ENCODE assay signal across 9 cellular contexts in the genomic region with DNA sequence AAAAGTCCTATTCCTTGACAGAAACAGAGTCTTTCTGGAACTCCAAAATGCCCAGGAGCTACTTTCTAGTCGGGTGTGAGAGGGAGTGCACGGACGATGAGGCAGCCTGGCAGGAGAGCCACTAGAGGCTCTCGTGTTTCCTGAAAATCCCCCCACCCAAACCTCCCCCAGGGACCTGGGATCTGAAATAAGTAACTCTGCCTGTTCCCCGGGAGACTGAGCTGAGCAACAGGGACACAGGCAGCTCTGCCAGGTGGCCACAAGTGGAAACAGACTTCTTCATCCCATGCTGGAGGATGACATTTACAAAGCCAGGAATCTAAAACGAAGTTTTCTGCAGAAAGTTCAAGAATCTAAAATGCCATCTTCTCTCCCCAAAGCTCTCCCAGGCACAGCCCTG.
A peak's percentile ranks its signal among the peaks of the same experiment; 100 is the strongest.
DNase-seq lines count a peak whose midpoint lies in the region; ATAC-seq and TF ChIP-seq lines count a peak whose summit lies in the region.
"Had no signal": no experiment of that assay in that cellular context is flagged by ENCODE, and none has a peak within 500 bp of the region (broad histone marks: within the 10 kb centered on the region; RNA-seq: fewer than 3 reads in every experiment).

No MANE protein-coding gene starts in this region.

- peak overlapping the region; percentile 55 to 59 for H3K9ac ChIP-seq in stomach smooth muscle (ENCODE audit: low read length in 2 of 2)

- H3K4me3 Mint-ChIP-seq in T-helper 2 cell treated with Interferon-gamma antibody and Interleukin-4, amounts not matched to agents 5 μg/mL and 100 μg/mL, for 36 hours: peak overlapping the region; percentile 67
- H3K4me3 Mint-ChIP-seq in activated B cell treated with CpG ODN at 0.5 μM for 24 hours: peak overlapping the region; percentile 56

- H3K27ac ChIP-seq in left ventricle myocardium inferior (replicated peaks): no peak overlapping the region
- H3K27ac ChIP-seq in stomach smooth muscle (ENCODE audit: low read length): no peak overlapping the region

- H3K4me3 ChIP-seq in left ventricle myocardium inferior (no peak overlapping the region), stomach smooth muscle (ENCODE audit: low read length in 2 of 2) (peak overlapping the region in 1 of 2 donors; percentile 15)

- TF ChIP-seq CTCF in activated B cell treated with CpG ODN at 0.5 μM for 24 hours (IDR thresholded peaks at IDR 0.05): no peak
- TF ChIP-seq CTCF in left ventricle myocardium inferior (IDR thresholded peaks at IDR 0.05; ENCODE audit: borderline replicate concordance): no peak

- H3K9me3 ChIP-seq in left ventricle myocardium inferior (replicated peaks): no peaks in the 10 kb centered on the region
- H3K9me3 ChIP-seq in stomach smooth muscle (ENCODE audit: control insufficient read depth in 2 of 2, low read length in 2 of 2): no peaks in the 10 kb centered on the region

- H3K9me3 Mint-ChIP-seq in T-helper 2 cell treated with Interferon-gamma antibody and Interleukin-4, amounts not matched to agents 5 μg/mL and 100 μg/mL, for 36 hours: no peaks in the 10 kb centered on the region
- H3K9me3 Mint-ChIP-seq in activated B cell treated with CpG ODN at 0.5 μM for 24 hours: no peaks in the 10 kb centered on the region

- no peaks in the 10 kb centered on the region for H3K27me3 Mint-ChIP-seq in T-helper 2 cell treated with Interferon-gamma antibody and Interleukin-4, amounts not matched to agents 5 μg/mL and 100 μg/mL, for 36 hours (ENCODE audit: low read depth)
- H3K27me3 Mint-ChIP-seq in activated B cell treated with CpG ODN at 0.5 μM for 24 hours: no peaks in the 10 kb centered on the region

- CTCF ChIA-PET in activated B cell treated with CpG ODN at 0.5 μM for 24 hours (lab: Charles Lee): interaction anchor here (0.6 to 5.2 kb wide), 14 partner anchors 8 to 165 kb away, joined by 3 to 31 read pairs (median 8); no protein-coding TSS in a partner anchor

- ATAC-seq in activated B cell treated with CpG ODN at 0.5 μM for 24 hours (ENCODE audit: low read depth): no peak

- peaks cover 14% of the 10 kb centered on the region for H3K36me3 Mint-ChIP-seq in T-helper 2 cell treated with Interferon-gamma antibody and Interleukin-4, amounts not matched to agents 5 μg/mL and 100 μg/mL, for 36 hours (ENCODE audit: low read depth)
- peaks cover 55% of the 10 kb centered on the region for H3K36me3 Mint-ChIP-seq in activated B cell treated with CpG ODN at 0.5 μM for 24 hours (ENCODE audit: low read depth)

- no peak for DNase-seq in T-helper 2 cell treated with Interferon-gamma antibody and Interleukin-4, amounts not matched to agents 5 μg/mL and 100 μg/mL, for 36 hours (ENCODE audit: low spot score)
- DNase-seq in T-helper 2 cell (no peak), activated B cell treated with CpG ODN at 0.5 μM for 24 hours (no peak), left ventricle myocardium inferior (peak; percentile 35), dermis blood vessel endothelial cell (no peak), mesenteric fat pad (ENCODE audit: low spot score) (no peak)
- no peak for DNase-seq in stimulated activated naive CD4-positive, alpha-beta T cell (lab: John Stamatoyannopoulos, UW)
- DNase-seq: NCI-H2029 had no signal

- H3K27me3 ChIP-seq in left ventricle myocardium inferior (ENCODE audit: low read depth) (no peaks in the 10 kb centered on the region), stomach smooth muscle (ENCODE audit: control insufficient read depth in 1 of 2, insufficient read depth in 2 of 2, low read length in 2 of 2) (no peaks in the 10 kb centered on the region)

- H3K36me3 ChIP-seq in left ventricle myocardium inferior (no peaks in the 10 kb centered on the region), stomach smooth muscle (ENCODE audit: control insufficient read depth in 2 of 2, insufficient read depth in 2 of 2, low read length in 2 of 2) (no peaks in the 10 kb centered on the region)

- intact Hi-C loops in activated B cell treated with CpG ODN at 0.5 μM for 24 hours (cut with micrococcal nuclease) (loop anchor here (1.0 kb wide), 3 partner anchors 9 to 28 kb away; no protein-coding TSS in a partner anchor), left ventricle myocardium inferior (cut with micrococcal nuclease) (no loop called here)

- H3K27ac Mint-ChIP-seq in T-helper 2 cell treated with Interferon-gamma antibody and Interleukin-4, amounts not matched to agents 5 μg/mL and 100 μg/mL, for 36 hours: peak overlapping the region; percentile 93
- peak overlapping the region; percentile 92 for H3K27ac Mint-ChIP-seq in activated B cell treated with CpG ODN at 0.5 μM for 24 hours

- no peaks in the 10 kb centered on the region for H3K4me1 ChIP-seq in left ventricle myocardium inferior
- H3K4me1 ChIP-seq in stomach smooth muscle (ENCODE audit: control insufficient read depth, insufficient read depth, low read length): peaks cover 100% of the 10 kb centered on the region

- POLR2A ChIA-PET in activated B cell treated with CpG ODN at 0.5 μM for 24 hours (lab: Charles Lee): interaction anchor here (1.2 to 18.4 kb wide), 13 partner anchors 9 to 166 kb away, joined by 6 to 451 read pairs (median 11); partner anchors contain the start of gene ITPKB

- H3K4me1 Mint-ChIP-seq in T-helper 2 cell treated with Interferon-gamma antibody and Interleukin-4, amounts not matched to agents 5 μg/mL and 100 μg/mL, for 36 hours (ENCODE audit: low read depth): peaks cover 84% of the 10 kb centered on the region
- H3K4me1 Mint-ChIP-seq in activated B cell treated with CpG ODN at 0.5 μM for 24 hours: peaks cover 80% of the 10 kb centered on the region
